In the genomic region with DNA sequence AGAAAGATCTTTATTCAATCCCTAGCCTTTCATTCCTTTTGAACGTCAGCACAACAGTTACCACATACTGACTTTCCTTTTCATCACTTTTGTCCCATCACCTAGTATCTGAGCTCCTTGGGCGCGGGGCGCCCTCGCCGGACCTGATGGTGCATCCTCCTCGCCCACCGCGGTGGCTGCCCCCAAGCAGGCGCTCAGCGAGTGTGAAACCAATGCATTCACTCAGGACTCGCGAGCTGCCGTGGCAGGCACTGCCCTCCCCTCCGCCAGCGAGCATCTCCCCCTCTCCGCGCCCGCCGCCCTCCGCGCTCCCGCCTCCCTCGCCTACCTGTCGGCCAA, we compare ENCODE assay signal across 8 cellular contexts. TPM values are rescaled to one million over a fixed set of nuclear protein-coding genes. Genes with fewer than 3 reads are reported as not detected.
DNase-seq lines count a peak whose midpoint lies in the region; ATAC-seq and TF ChIP-seq lines count a peak whose summit lies in the region.

No MANE protein-coding gene starts in this region.

- peaks cover 37% of the 10 kb centered on the region for H4K20me1 ChIP-seq in GM23338 (replicated peaks; ENCODE audit: insufficient read depth)

- H3K27ac Mint-ChIP-seq in GM23338, result no peak overlapping the region
- H3K27ac Mint-ChIP-seq in T-helper 2 cell treated with Interferon-gamma antibody and Interleukin-4, amounts not matched to agents 5 μg/mL and 100 μg/mL, for 36 hours, result no peak overlapping the region

- peaks cover 32% of the 10 kb centered on the region for H3K36me3 Mint-ChIP-seq in GM23338 (ENCODE audit: low read depth)
- H3K36me3 Mint-ChIP-seq in T-helper 2 cell treated with Interferon-gamma antibody and Interleukin-4, amounts not matched to agents 5 μg/mL and 100 μg/mL, for 36 hours (ENCODE audit: low read depth), result peaks cover 30% of the 10 kb centered on the region

- H3K27me3 Mint-ChIP-seq in GM23338 (ENCODE audit: insufficient read depth, low read depth, poor library complexity), result no peaks in the 10 kb centered on the region
- H3K27me3 Mint-ChIP-seq in T-helper 2 cell treated with Interferon-gamma antibody and Interleukin-4, amounts not matched to agents 5 μg/mL and 100 μg/mL, for 36 hours (ENCODE audit: low read depth), result no peaks in the 10 kb centered on the region

- peak overlapping the region; percentile 85 for H3K4me2 ChIP-seq in GM23338

- H3K4me1 ChIP-seq in BE2C (peaks cover 11% of the 10 kb centered on the region), GM23338 (ENCODE audit: insufficient read depth) (peaks cover 47% of the 10 kb centered on the region), thyroid gland (peaks cover 20 to 45% of the 10 kb centered on the region in 2 donors)

- H3K9me3 ChIP-seq in BE2C (no peaks in the 10 kb centered on the region), thyroid gland (no peaks in the 10 kb centered on the region)

- peak overlapping the region; percentile 90; the same call in 1 of the 2 replicates for H2AFZ ChIP-seq in GM23338

- WGBS in thyroid gland, 2 donors, result 1 to 2% methylated on average over 12 to 25 of the region's 25 CpGs

- intact Hi-C loops in thyroid gland (cut with DNase I), result no loop called here

- ATAC-seq in GM23338 (peak; percentile 5; the same call in 1 of the 3 replicates), HG02763 (IDR thresholded peaks at IDR 0.05; ENCODE audit: unreplicated experiment) (no peak), HG03378 (IDR thresholded peaks at IDR 0.05; ENCODE audit: unreplicated experiment) (no peak)

- peaks cover 22% of the 10 kb centered on the region for H3K4me1 Mint-ChIP-seq in GM23338
- peaks cover 42% of the 10 kb centered on the region for H3K4me1 Mint-ChIP-seq in T-helper 2 cell treated with Interferon-gamma antibody and Interleukin-4, amounts not matched to agents 5 μg/mL and 100 μg/mL, for 36 hours (ENCODE audit: low read depth)

- H3K79me2 ChIP-seq in GM23338 (replicated peaks; ENCODE audit: insufficient read depth), result peaks cover 53% of the 10 kb centered on the region

- H3K4me3 ChIP-seq in BE2C (ENCODE audit: low read depth, low read length), result peak overlapping the region; percentile 97
- peak overlapping the region; percentile 98 for H3K4me3 ChIP-seq in GM23338
- peak overlapping the region; percentile 94 for H3K4me3 ChIP-seq in iPS-11a (ENCODE audit: low read depth, low read length)
- H3K4me3 ChIP-seq in thyroid gland (replicated peaks in 1 of 3), result peak overlapping the region; percentile 79 to 92 (median 84)

- H3K4me3 Mint-ChIP-seq in GM23338, result no peak overlapping the region
- H3K4me3 Mint-ChIP-seq in T-helper 2 cell treated with Interferon-gamma antibody and Interleukin-4, amounts not matched to agents 5 μg/mL and 100 μg/mL, for 36 hours, result no peak overlapping the region

- no peaks in the 10 kb centered on the region for H3K9me3 Mint-ChIP-seq in GM23338
- no peaks in the 10 kb centered on the region for H3K9me3 Mint-ChIP-seq in T-helper 2 cell treated with Interferon-gamma antibody and Interleukin-4, amounts not matched to agents 5 μg/mL and 100 μg/mL, for 36 hours

- TF ChIP-seq CTCF in BE2C (IDR thresholded peaks at IDR 0.05; ENCODE audit: low read depth, low read length) (no peak), GM23338 (conservative IDR thresholded peaks at IDR 0.05; ENCODE audit: low read depth in 2 of 2) (no peak), thyroid gland (IDR thresholded peaks at IDR 0.05) (no peak)

- H3F3A ChIP-seq in GM23338 (replicated peaks; ENCODE audit: low read depth), result peaks cover 37% of the 10 kb centered on the region

- no peaks in the 10 kb centered on the region for H3K9me2 ChIP-seq in GM23338 (ENCODE audit: insufficient read depth)

- H3K27ac ChIP-seq in GM23338 (ENCODE audit: low read depth) (no peak overlapping the region), thyroid gland (peak overlapping the region in 2 of 3 donors; percentile 88)

- H3K36me3 ChIP-seq in BE2C (peaks cover 23% of the 10 kb centered on the region), GM23338 (ENCODE audit: insufficient read depth) (peaks cover 27% of the 10 kb centered on the region), thyroid gland (peaks cover 0 to 7% of the 10 kb centered on the region in 2 donors)

- TF ChIP-seq POLR2A in thyroid gland (IDR thresholded peaks at IDR 0.05), result no peak

- no peak for DNase-seq in BE2C
- no peak for DNase-seq in GM23338 (ENCODE audit: low spot score)
- DNase-seq in T-helper 2 cell treated with Interferon-gamma antibody and Interleukin-4, amounts not matched to agents 5 μg/mL and 100 μg/mL, for 36 hours (ENCODE audit: low spot score), result peak; percentile 35
- no peak for DNase-seq in thyroid gland
- DNase-seq in DMS153 treated with DMSO at 0.1 percent for 48 hours (lab: John Stamatoyannopoulos, UW; ENCODE audit: unreplicated experiment), result no peak

- no peaks in the 10 kb centered on the region for H3K27me3 ChIP-seq in BE2C
- H3K27me3 ChIP-seq in GM23338 (ENCODE audit: insufficient read depth), result no peaks in the 10 kb centered on the region
- no peaks in the 10 kb centered on the region for H3K27me3 ChIP-seq in thyroid gland

TF ChIP-seq in GM23338, 12 proteins besides CTCF, POLR2A, EP300 and RAD21:
- no peak for TF ChIP-seq STAT1 (IDR thresholded peaks at IDR 0.05; ENCODE audit: unreplicated experiment)
- TF ChIP-seq, protein P1, sequence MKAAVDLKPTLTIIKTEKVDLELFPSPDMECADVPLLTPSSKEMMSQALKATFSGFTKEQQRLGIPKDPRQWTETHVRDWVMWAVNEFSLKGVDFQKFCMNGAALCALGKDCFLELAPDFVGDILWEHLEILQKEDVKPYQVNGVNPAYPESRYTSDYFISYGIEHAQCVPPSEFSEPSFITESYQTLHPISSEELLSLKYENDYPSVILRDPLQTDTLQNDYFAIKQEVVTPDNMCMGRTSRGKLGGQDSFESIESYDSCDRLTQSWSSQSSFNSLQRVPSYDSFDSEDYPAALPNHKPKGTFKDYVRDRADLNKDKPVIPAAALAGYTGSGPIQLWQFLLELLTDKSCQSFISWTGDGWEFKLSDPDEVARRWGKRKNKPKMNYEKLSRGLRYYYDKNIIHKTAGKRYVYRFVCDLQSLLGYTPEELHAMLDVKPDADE (IDR thresholded peaks at IDR 0.05), result no peak
- no peak for TF ChIP-seq JUNB (IDR thresholded peaks at IDR 0.05; ENCODE audit: unreplicated experiment)
- no peak for TF ChIP-seq CREB1 (CRISPR knock-in tag; IDR thresholded peaks at IDR 0.05; ENCODE audit: low read depth)
- no peak for TF ChIP-seq ZNF114 (CRISPR knock-in tag; IDR thresholded peaks at IDR 0.05)
- TF ChIP-seq ZNF331 (CRISPR knock-in tag; IDR thresholded peaks at IDR 0.05; ENCODE audit: low read depth), result no peak
- no peak for TF ChIP-seq EZH2phosphoT487 (IDR thresholded peaks at IDR 0.05; ENCODE audit: unreplicated experiment)

RNA-seq across cellular contexts. Expression of a gene that starts 0.8 kb away (rescaled TPM):
- 6.6 TPM for polyA plus RNA-seq in BE2C (2012; ENCODE audit: insufficient read depth, insufficient read length, low read depth)
- 23.7 and 25.5 TPM in 2 replicates for total RNA-seq in GM23338 (2014; rRNA removed; shearing (Covaris generic))
- polyA plus RNA-seq in GM23338 (2016; fragmentation: Nextera tagmentation; extraction: Ambion mirVana), result 6.8 and 8.7 TPM in 2 replicates
- 10 to 100 TPM; 46.0 to 60.7 (median 46.9) TPM for total RNA-seq in thyroid gland

RNA-seq across cellular contexts. Expression of a gene that starts 26.8 kb away (rescaled TPM):
- polyA plus RNA-seq in BE2C (2012; ENCODE audit: insufficient read depth, insufficient read length, low read depth), result not detected
- total RNA-seq in GM23338 (2014; rRNA removed; shearing (Covaris generic)), result 0.27 and 0.42 TPM in 2 replicates
- 0.13 TPM in 1 of 2 replicates, not detected in the other for polyA plus RNA-seq in GM23338 (2016; fragmentation: Nextera tagmentation; extraction: Ambion mirVana)
- total RNA-seq in thyroid gland, result 1 to 10 TPM in 1 of 4 donors, under 1 TPM in 1, not detected in 2; 0.33 to 1.6 TPM

RNA-seq across cellular contexts. Expression of a gene that starts 28.4 kb away (rescaled TPM):
- 183 TPM for polyA plus RNA-seq in BE2C (2012; ENCODE audit: insufficient read depth, insufficient read length, low read depth)
- 68.9 and 78.3 TPM in 2 replicates for total RNA-seq in GM23338 (2014; rRNA removed; shearing (Covaris generic))
- 58.2 and 59.1 TPM in 2 replicates for polyA plus RNA-seq in GM23338 (2016; fragmentation: Nextera tagmentation; extraction: Ambion mirVana)
- total RNA-seq in thyroid gland, result 100 to 1,000 TPM in 2 of 4 donors, 10 to 100 TPM in 2; 97.3 to 132 (median 110) TPM

RNA-seq across cellular contexts. Expression of a gene that starts 51.7 kb away (rescaled TPM):
- 708 TPM for polyA plus RNA-seq in BE2C (2012; ENCODE audit: insufficient read depth, insufficient read length, low read depth)
- total RNA-seq in GM23338 (2014; rRNA removed; shearing (Covaris generic)), result 137 and 151 TPM in 2 replicates
- polyA plus RNA-seq in GM23338 (2016; fragmentation: Nextera tagmentation; extraction: Ambion mirVana), result 26.2 and 32.2 TPM in 2 replicates
- total RNA-seq in thyroid gland, result 10 to 100 TPM; 42.2 to 75.3 (median 60.4) TPM

RNA-seq across cellular contexts. Expression of a gene that starts 52.7 kb away (rescaled TPM):
- 206 TPM for polyA plus RNA-seq in BE2C (2012; ENCODE audit: insufficient read depth, insufficient read length, low read depth)
- total RNA-seq in GM23338 (2014; rRNA removed; shearing (Covaris generic)), result 27.9 and 33.3 TPM in 2 replicates
- 16.0 and 17.0 TPM in 2 replicates for polyA plus RNA-seq in GM23338 (2016; fragmentation: Nextera tagmentation; extraction: Ambion mirVana)
- 10 to 100 TPM; 24.5 to 59.2 (median 34.9) TPM for total RNA-seq in thyroid gland
